14 cellular contexts compared by ENCODE assay signal in genomic region chr12:31002999-31003398, GRCh38.
DNase-seq lines count a peak whose midpoint lies in the region; ATAC-seq and TF ChIP-seq lines count a peak whose summit lies in the region.
"Had no signal": no experiment of that assay in that cellular context is flagged by ENCODE, and none has a peak within 500 bp of the region (broad histone marks: within the 10 kb centered on the region; RNA-seq: fewer than 3 reads in every experiment).

No MANE protein-coding gene starts in this region.

- H3K9ac ChIP-seq in IMR-90 (ENCODE audit: low read depth, low read length), result no peak overlapping the region
- H3K9ac ChIP-seq: BLaER1 treated with 17β-estradiol and CSF1 and Interleukin-3, amounts not matched to agents 10 nM and 100 nM had no signal

- no peaks in the 10 kb centered on the region; the same call in 1 of the 2 replicates for H4K20me1 ChIP-seq in IMR-90 (ENCODE audit: insufficient read depth, low read length)
- H4K20me1 ChIP-seq: BLaER1 treated with 17β-estradiol and CSF1 and Interleukin-3, amounts not matched to agents 10 nM and 100 nM had no signal

- peaks cover 11% of the 10 kb centered on the region for H3K4me1 ChIP-seq in IMR-90 (ENCODE audit: control insufficient read depth, insufficient read depth, low read length)
- H3K4me1 ChIP-seq: foreskin keratinocyte had no signal

- WGBS in IMR-90 (ENCODE audit: extremely low coverage in 2 of 2, insufficient read length in 1 of 2), 2 experiments, result no CpG with 5 or more reads among the region's 1 CpG

- intact Hi-C loops in IMR-90 (cut with micrococcal nuclease), result no loop called here

- no peak overlapping the region for H3K56ac ChIP-seq in IMR-90 (ENCODE audit: extremely low read depth, insufficient read depth, low read length)

- H3K79me1 ChIP-seq in IMR-90 (ENCODE audit: low read depth in 1 of 2, low read length in 2 of 2), result no peaks in the 10 kb centered on the region

- no peak for TF ChIP-seq CTCF in IMR-90 (conservative IDR thresholded peaks at IDR 0.05; ENCODE audit: low read depth, low read length)
- no peak for TF ChIP-seq CTCF in coronary artery (IDR thresholded peaks at IDR 0.05)
- no peak for TF ChIP-seq CTCF in omental fat pad (IDR thresholded peaks at IDR 0.05)

- H3K9me1 ChIP-seq in IMR-90 (ENCODE audit: insufficient read depth, low read length), result peaks cover 24% of the 10 kb centered on the region; the same call in 1 of the 2 replicates

- CTCF ChIA-PET in IMR-90 (lab: Yijun Ruan, JAX), result no interaction called here

- no peak overlapping the region for H2BK15ac ChIP-seq in IMR-90 (ENCODE audit: low read depth, low read length)

- H2AFZ ChIP-seq in IMR-90 (replicated peaks; ENCODE audit: low read length, poor library complexity), result no peak overlapping the region

- no peaks in the 10 kb centered on the region for H3K36me3 ChIP-seq in IMR-90 (ENCODE audit: control insufficient read depth, insufficient read depth, low read length)
- H3K36me3 ChIP-seq: BLaER1 treated with 17β-estradiol and CSF1 and Interleukin-3, amounts not matched to agents 10 nM and 100 nM had no signal

- H3K4me3 ChIP-seq in IMR-90 (ENCODE audit: insufficient read depth, low read depth, low read length) (no peak overlapping the region), coronary artery (no peak overlapping the region)
- H3K4me3 ChIP-seq: BLaER1 treated with 17β-estradiol and CSF1 and Interleukin-3, amounts not matched to agents 10 nM and 100 nM; dorsolateral prefrontal cortex had no signal

- H2AK9ac ChIP-seq in IMR-90 (replicated peaks; ENCODE audit: low read depth, low read length, poor library complexity), result no peak overlapping the region

- no TSS peak for BruUV-seq in IMR-90 (replicated peaks; lab: Mats Ljungman, UMichigan)

- ATAC-seq in GM21529 (IDR thresholded peaks at IDR 0.05; ENCODE audit: unreplicated experiment) (peak; percentile 55), IMR-90 (ENCODE audit: low read depth) (peak; percentile 30), omental fat pad (ENCODE audit: low FRiP score) (no peak)
- ATAC-seq: foreskin keratinocyte had no signal

- H3K9me3 ChIP-seq in IMR-90 (ENCODE audit: control insufficient read depth, insufficient read depth, low read length), result no peaks in the 10 kb centered on the region
- H3K9me3 ChIP-seq: BLaER1 treated with 17β-estradiol and CSF1 and Interleukin-3, amounts not matched to agents 10 nM and 100 nM had no signal

- H2BK120ac ChIP-seq in IMR-90 (ENCODE audit: low read depth, low read length), result peak overlapping the region; percentile 67; the same call in 1 of the 2 replicates

- POLR2A ChIA-PET in IMR-90 (lab: Charles Lee; ENCODE audit: unreplicated experiment), result no interaction called here

- no peak for TF ChIP-seq POLR2A in IMR-90 (IDR thresholded peaks at IDR 0.05; ENCODE audit: low read depth, low read length)

- no peak overlapping the region for H3K14ac ChIP-seq in IMR-90 (replicated peaks; ENCODE audit: low read depth, low read length)

- H4K5ac ChIP-seq in IMR-90 (ENCODE audit: low read depth, low read length), result no peak overlapping the region

- peak overlapping the region; percentile 31; the same call in 1 of the 2 replicates for H3K4ac ChIP-seq in IMR-90 (ENCODE audit: low read depth, low read length)

- no peak for TF ChIP-seq RAD21 in IMR-90 (IDR thresholded peaks at IDR 0.05; ENCODE audit: low read length)

- no peak overlapping the region for H3K27ac ChIP-seq in IMR-90 (ENCODE audit: insufficient read depth, low read length)
- H3K27ac ChIP-seq in coronary artery, result no peak overlapping the region
- H3K27ac ChIP-seq: BLaER1 treated with 17β-estradiol and CSF1 and Interleukin-3, amounts not matched to agents 10 nM and 100 nM; dorsolateral prefrontal cortex; foreskin keratinocyte had no signal

- H2AK5ac ChIP-seq in IMR-90 (ENCODE audit: low read depth, low read length), result no peak overlapping the region

- in situ Hi-C loops in IMR-90 (cut with MboI; ENCODE audit: low sequenced_read_pairs), result no loop called here

- no peak overlapping the region for H3K23ac ChIP-seq in IMR-90 (ENCODE audit: low read depth, low read length)

- dilution Hi-C loops in IMR-90 (cut with HindIII; ENCODE audit: low sequenced_read_pairs, unreplicated experiment), result no loop called here

- H3K4me2 ChIP-seq in IMR-90 (ENCODE audit: low read depth, low read length), result no peak overlapping the region
- H3K4me2 ChIP-seq: BLaER1 treated with 17β-estradiol and CSF1 and Interleukin-3, amounts not matched to agents 10 nM and 100 nM had no signal

- H2BK20ac ChIP-seq in IMR-90 (ENCODE audit: low read depth, low read length), result 0 out of 2 replicates have a peak overlapping the region, but pooled peaks have one; percentile 3

- no peak overlapping the region; the same call in 1 of the 2 replicates for H4K91ac ChIP-seq in IMR-90 (ENCODE audit: insufficient read depth, low read depth, low read length)

- H4K8ac ChIP-seq in IMR-90 (ENCODE audit: low read depth in 2 of 2, low read length in 2 of 2), result peak overlapping the region in 1 of 2 experiments; percentile 7; a peak in 1 of 4 replicates

- H2BK5ac ChIP-seq in IMR-90 (ENCODE audit: low read depth, low read length, poor library complexity, severe bottlenecking), result no peak overlapping the region

- no peak overlapping the region for H3K18ac ChIP-seq in IMR-90 (ENCODE audit: low read depth, low read length)

- peak; percentile 19 for DNase-seq in ELR (ENCODE audit: low read depth)
- DNase-seq in IMR-90, result peak; percentile 35
- DNase-seq in kidney tubule cell (ENCODE audit: low spot score), result peak; percentile 92
- no peak for DNase-seq in stimulated activated CD4-positive, alpha-beta T cell treated with anti-CD3 and anti-CD28 coated beads, Interleukin-4, amount 100 ng/mL, for 4 hours
- no peak for DNase-seq in coronary artery (ENCODE audit: low spot score)
- DNase-seq in NCI-H748 (lab: John Stamatoyannopoulos, UW; ENCODE audit: unreplicated experiment), result no peak
- DNase-seq in omental fat pad (ENCODE audit: low spot score), result no peak
- DNase-seq: activated CD4-positive, alpha-beta T cell treated with anti-CD3 and anti-CD28 coated beads, Interleukin-2, amount 10 ng/mL, durations not matched to agents 24 days and 14 days; activated T-cell treated with anti-CD3 and anti-CD28 coated beads, Interleukin-2, amount 50 U/mL, for 72 hours; amygdala; foreskin keratinocyte had no signal

- peaks cover 1% of the 10 kb centered on the region; the same call in 1 of the 2 replicates for H3K27me3 ChIP-seq in IMR-90 (ENCODE audit: control insufficient read depth, insufficient read depth, low read length)
- H3K27me3 ChIP-seq: BLaER1 treated with 17β-estradiol and CSF1 and Interleukin-3, amounts not matched to agents 10 nM and 100 nM; dorsolateral prefrontal cortex; foreskin keratinocyte had no signal

TF ChIP-seq in IMR-90, 13 proteins besides CTCF, POLR2A, EP300 and RAD21:
- TF ChIP-seq CHD1 (IDR thresholded peaks at IDR 0.05; ENCODE audit: low read depth, low read length) (no peak), USF2 (IDR thresholded peaks at IDR 0.05; ENCODE audit: low read depth, low read length) (no peak), NFE2L2 (IDR thresholded peaks at IDR 0.05; ENCODE audit: low read depth, low read length) (no peak), MAFK (IDR thresholded peaks at IDR 0.05; ENCODE audit: low read depth, low read length) (no peak), SMC3 (IDR thresholded peaks at IDR 0.05; ENCODE audit: low read depth, low read length) (no peak), BHLHE40 (IDR thresholded peaks at IDR 0.05; ENCODE audit: low read depth, low read length) (no peak), CEBPB (IDR thresholded peaks at IDR 0.05; ENCODE audit: low read depth, low read length) (no peak), MAZ (IDR thresholded peaks at IDR 0.05; ENCODE audit: borderline replicate concordance, low read depth, low read length) (no peak), RFX5 (IDR thresholded peaks at IDR 0.05; ENCODE audit: low read depth, low read length) (no peak), ELK1 (IDR thresholded peaks at IDR 0.05; ENCODE audit: borderline replicate concordance, low read depth, low read length) (no peak), MXI1 (IDR thresholded peaks at IDR 0.05; ENCODE audit: borderline replicate concordance, low read depth, low read length) (no peak), RCOR1 (IDR thresholded peaks at IDR 0.05; ENCODE audit: insufficient replicate concordance, low read length) (no peak), FOS (IDR thresholded peaks at IDR 0.05; ENCODE audit: low read depth, low read length) (no peak)

Comparison
In these comparisons a context has a peak if more than half of its experiments do, and no peak if none do; other contexts are left out.
1. DNase-seq: peak in ELR (single experiment), IMR-90 (single experiment) and kidney tubule cell (single experiment); none in stimulated activated CD4-positive, alpha-beta T cell treated with anti-CD3 and anti-CD28 coated beads, Interleukin-4, amount 100 ng/mL, for 4 hours (0 of 2), coronary artery (single experiment), NCI-H748 (single experiment) and omental fat pad (single experiment).